26 cellular contexts compared by ENCODE assay signal in genomic region chr3:51704511-51704950, GRCh38. TPM values are rescaled to one million over a fixed set of nuclear protein-coding genes. Genes with fewer than 3 reads are reported as not detected.
DNase-seq lines count a peak whose midpoint lies in the region; ATAC-seq, FAIRE-seq and TF ChIP-seq lines count a peak whose summit lies in the region.
"Had no signal": no experiment of that assay in that cellular context is flagged by ENCODE, and none has a peak within 500 bp of the region (broad histone marks: within the 10 kb centered on the region; RNA-seq: fewer than 3 reads in every experiment).

No MANE protein-coding gene starts in this region.

- no peaks in the 10 kb centered on the region for H3K79me1 ChIP-seq in H1 (ENCODE audit: low read depth, low read length)

- no peak overlapping the region for H4K91ac ChIP-seq in H1 (replicated peaks; ENCODE audit: insufficient read length, low read length)

- no peak overlapping the region for H3K4ac ChIP-seq in H1 (replicated peaks; ENCODE audit: insufficient read length, low read depth, low read length)

- peaks cover 22% of the 10 kb centered on the region for H3K27me3 ChIP-seq in H7 (ENCODE audit: control insufficient read depth, insufficient read depth, low read length)
- peaks cover 13 to 24% (median 23%) of the 10 kb centered on the region in 4 experiments; a peak in 6 of 7 replicates for H3K27me3 ChIP-seq in H1 (replicated peaks in 1 of 4; ENCODE audit: control insufficient read depth in 3 of 4, extremely low read depth in 1 of 4, insufficient read depth in 3 of 4, low read length in 3 of 4)
- H3K27me3 ChIP-seq in osteoblast (ENCODE audit: insufficient read depth, low read length): peaks cover 10% of the 10 kb centered on the region
- H3K27me3 ChIP-seq: adrenal gland, gastrocnemius medialis, ovary, upper lobe of left lung had no signal

- H2BK15ac ChIP-seq in H1 (ENCODE audit: low read length): no peak overlapping the region; the same call in 1 of the 2 replicates

- H3K23me2 ChIP-seq in H1 (ENCODE audit: low read depth, low read length): peaks cover 10% of the 10 kb centered on the region; the same call in 1 of the 2 replicates

- no peak overlapping the region for H4K5ac ChIP-seq in H1 (ENCODE audit: insufficient read length, low read depth, low read length)

- ATAC-seq in HG02852 (IDR thresholded peaks at IDR 0.05; ENCODE audit: unreplicated experiment): no peak
- ATAC-seq: activated T-cell treated with anti-CD3 and anti-CD28 coated beads, Interleukin-2, amount 50 U/mL, for 4 hours; gastrocnemius medialis; naive thymus-derived CD8-positive, alpha-beta T cell had no signal

- H2BK120ac ChIP-seq in H1 (replicated peaks; ENCODE audit: low read depth, low read length): no peak overlapping the region

- H3K4me3 ChIP-seq in H7 (ENCODE audit: insufficient read depth, low read depth, low read length) (no peak overlapping the region), H1 (ENCODE audit: extremely low read depth in 1 of 4, insufficient read depth in 2 of 4, low read depth in 3 of 4, low read length in 4 of 4) (no peak overlapping the region), osteoblast (ENCODE audit: insufficient read depth, low read length) (no peak overlapping the region), lower leg skin (ENCODE audit: low read depth, poor library complexity, severe bottlenecking) (no peak overlapping the region)
- H3K4me3 ChIP-seq: adrenal gland, gastrocnemius medialis, ovary, PC-9, upper lobe of left lung had no signal

- H3K9me3 ChIP-seq in H1 (ENCODE audit: insufficient read depth in 2 of 2, low read depth in 1 of 2, low read length in 1 of 2) (no peaks in the 10 kb centered on the region), osteoblast (ENCODE audit: low read depth, low read length) (no peaks in the 10 kb centered on the region)
- H3K9me3 ChIP-seq: adrenal gland, gastrocnemius medialis, ovary, upper lobe of left lung had no signal

- no peak for TF ChIP-seq EP300 in H1 (IDR thresholded peaks at IDR 0.05; ENCODE audit: borderline replicate concordance in 1 of 2, low read depth in 2 of 2, low read length in 2 of 2)

- no peak overlapping the region for H2AFZ ChIP-seq in H1 (ENCODE audit: low read length)
- no peak overlapping the region for H2AFZ ChIP-seq in osteoblast (ENCODE audit: low read length)
- H2AFZ ChIP-seq: PC-9 had no signal

- TF ChIP-seq CTCF in H1 (IDR thresholded peaks at IDR 0.05; ENCODE audit: control extremely low read depth in 1 of 3, insufficient read depth in 1 of 3, low read depth in 1 of 3, low read length in 3 of 3): no peak
- TF ChIP-seq CTCF in osteoblast (IDR thresholded peaks at IDR 0.05; ENCODE audit: extremely low read depth, low read depth, low read length): no peak
- no peak for TF ChIP-seq CTCF in lower leg skin (IDR thresholded peaks at IDR 0.05)

- H4K8ac ChIP-seq in H1 (ENCODE audit: extremely low read depth, insufficient read depth, low read length): no peak overlapping the region

- H3K27ac ChIP-seq in H1 (ENCODE audit: low read depth, low read length) (no peak overlapping the region), osteoblast (ENCODE audit: low read depth, low read length) (no peak overlapping the region)
- H3K27ac ChIP-seq: adrenal gland, gastrocnemius medialis, HL-60, ovary, PC-9, upper lobe of left lung, VCaP had no signal

- H3K79me2 ChIP-seq in H1 (ENCODE audit: control insufficient read depth in 1 of 2, insufficient read depth in 2 of 2, low read length in 2 of 2): no peaks in the 10 kb centered on the region
- H3K79me2 ChIP-seq in osteoblast (ENCODE audit: insufficient read depth, low read length): no peaks in the 10 kb centered on the region

- H2AK5ac ChIP-seq in H1 (ENCODE audit: low read depth, low read length): no peak overlapping the region

- no peak for TF ChIP-seq POLR2A in H1 (IDR thresholded peaks at IDR 0.05; ENCODE audit: control extremely low read depth in 1 of 2, low read depth in 2 of 2, low read length in 2 of 2)
- TF ChIP-seq POLR2A in lower leg skin (IDR thresholded peaks at IDR 0.05): no peak

- no peak overlapping the region for H2BK20ac ChIP-seq in H1 (ENCODE audit: low read length)

- DNase-seq in 8988T (peak; percentile 24), H7 (peak; percentile 39), H1 (ENCODE audit: low read depth in 1 of 2, low spot score in 2 of 2) (no peak), osteoblast (ENCODE audit: insufficient read length, low spot score, missing footprints) (peak; percentile 58), C1 segment of cervical spinal cord (lab: John Stamatoyannopoulos, UW) (no peak), lower leg skin (ENCODE audit: low spot score in 2 of 2) (no peak)
- DNase-seq: activated CD4-positive, alpha-beta T cell treated with anti-CD3 and anti-CD28 coated beads, Interleukin-2, amount 10 ng/mL, durations not matched to agents 24 days and 14 days; activated T-cell treated with anti-CD3 and anti-CD28 coated beads, Interleukin-2, amount 50 U/mL, for 4 hours; HFFc6; NCI-H146; NCI-H510A treated with DMSO at 0.1 percent for 48 hours; NK-92 treated with Interleukin-12 subunit alpha and Interleukin-12 subunit beta, amount 100 ng/mL, for 24 hours; PC-9; SHP77 treated with DMSO at 0.1 percent for 48 hours; stimulated activated CD4-positive, alpha-beta T cell treated with anti-CD3 and anti-CD28 coated beads, Interleukin-2, amount 100 ng/mL, for 48 hours; T-helper 9 cell; upper lobe of left lung had no signal

- H3K36me3 ChIP-seq in H7 (replicated peaks; ENCODE audit: control insufficient read depth, insufficient read depth, low read length) (peaks cover 1% of the 10 kb centered on the region), H1 (ENCODE audit: control insufficient read depth in 2 of 4, insufficient read depth in 4 of 4, low read length in 3 of 4) (no peaks in the 10 kb centered on the region), osteoblast (ENCODE audit: insufficient read depth, low read length) (peaks cover 4% of the 10 kb centered on the region)
- H3K36me3 ChIP-seq: ovary had no signal

- FAIRE-seq in H1 (lab: Jason Lieb, UNC): no peak
- FAIRE-seq: endometrium had no signal

- no peak for TF ChIP-seq RAD21 in H1 (IDR thresholded peaks at IDR 0.05 in 1 of 2, conservative IDR thresholded peaks at IDR 0.05 in 1 of 2; ENCODE audit: low read depth in 2 of 2, low read length in 2 of 2)

- intact Hi-C loops in lower leg skin (cut with DNase I; ENCODE audit: low total_unique reads): no loop called here

- H3K9ac ChIP-seq in H1 (replicated peaks in 1 of 4; ENCODE audit: extremely low read depth in 1 of 4, low read depth in 3 of 4, low read length in 3 of 4): no peak overlapping the region

- no peak overlapping the region for H2BK12ac ChIP-seq in H1 (ENCODE audit: low read depth, low read length)

- H4K20me1 ChIP-seq in H1 (replicated peaks in 1 of 2; ENCODE audit: control insufficient read depth in 1 of 2, insufficient read depth in 2 of 2, low read length in 2 of 2) (peaks cover 2 to 25% of the 10 kb centered on the region in 2 experiments), osteoblast (ENCODE audit: insufficient read depth, low read length) (peaks cover 31% of the 10 kb centered on the region)

- H3K18ac ChIP-seq in H1 (ENCODE audit: extremely low read depth, low read length): 0 out of 2 replicates have a peak overlapping the region, but pooled peaks have one; percentile 13

- H3K4me2 ChIP-seq in H1 (ENCODE audit: insufficient read depth in 1 of 2, low read depth in 2 of 2, low read length in 2 of 2) (0 out of 4 replicates have a peak overlapping the region, but pooled peaks of 1 of the 2 experiments have one; percentile 65), osteoblast (ENCODE audit: insufficient read depth, low read length) (no peak overlapping the region)
- H3K4me2 ChIP-seq: PC-9 had no signal

- H2BK5ac ChIP-seq in H1 (ENCODE audit: low read depth, low read length): no peak overlapping the region

- no peak overlapping the region for H3K56ac ChIP-seq in H1 (replicated peaks; ENCODE audit: insufficient read length, low read depth, low read length)

- H3K4me1 ChIP-seq in H1 (replicated peaks in 1 of 4; ENCODE audit: control insufficient read depth in 3 of 4, insufficient read depth in 4 of 4, low read length in 3 of 4) (peaks cover 0 to 31% (median 22%) of the 10 kb centered on the region in 4 experiments; a peak in 6 of 7 replicates), osteoblast (ENCODE audit: insufficient read depth, low read length) (no peaks in the 10 kb centered on the region)
- H3K4me1 ChIP-seq: gastrocnemius medialis had no signal

- CTCF ChIA-PET in H1 (lab: Charles Lee; ENCODE audit: partially characterized antibody): interaction anchor here (0.8 to 7.0 kb wide), 11 partner anchors 10 to 203 kb away, joined by 3 to 61 read pairs (median 7); partner anchors contain the start of gene TEX264

- no peak overlapping the region for H3K14ac ChIP-seq in H1 (ENCODE audit: insufficient read length)

- WGBS in H1 (ENCODE audit: extremely low coverage in 1 of 2, insufficient coverage in 1 of 2, insufficient read length in 1 of 2, insufficient replicate concordance in 2 of 2, low coverage in 1 of 2, low lambda C conversion rate in 2 of 2, missing lambda C conversion rate in 1 of 2), 2 experiments: 70% methylated on average over 4 of the region's 4 CpGs; no CpG with 5 or more reads in 1 of the 2 experiments
- 65 to 72% methylated on average over 4 of the region's 4 CpGs for WGBS in lower leg skin, 2 donors

- POLR2A ChIA-PET in H1 (lab: Charles Lee; ENCODE audit: partially characterized antibody): interaction anchor here (0.6 to 1.8 kb wide), 3 partner anchors 9 to 1467 kb away, joined by 4 read pairs; no protein-coding TSS in a partner anchor

- no peak overlapping the region for H3K23ac ChIP-seq in H1 (ENCODE audit: insufficient read length)

RNA-seq across cellular contexts. Expression of gene GRM2, which starts 2.3 kb away (rescaled TPM):
- 2.4 and 3.8 TPM in 2 replicates for total RNA-seq in H7 (2014; rRNA removed; shearing (Covaris generic))
- total RNA-seq in H1 (2021; fragmentation: NEBNext Ultra II Directional; extraction: Animal tissue kit (Norgen Biotek cat#: 25700)): 3.9 and 4.3 TPM in 2 replicates
- 10.5 and 11.7 TPM in 2 replicates for polyA plus RNA-seq in H1 (2011; rRNA removed)
- polyA plus RNA-seq in H1 (2011; cell fraction: cytosol; rRNA removed): 7.6 TPM
- polyA plus RNA-seq in H1 (2011; cell fraction: nucleus; rRNA removed): 9.2 TPM
- polyA plus RNA-seq in H1 (2012, experiment 1 of 2): 2.9 to 4.9 TPM (median 4.2 TPM) in 4 replicates
- 4.5 TPM for polyA plus RNA-seq in H1 (2012, experiment 2 of 2)
- polyA plus RNA-seq in H1 (2013, experiment 1 of 2): 3.9 TPM
- polyA plus RNA-seq in H1 (2013, experiment 2 of 2): 3.6 TPM
- polyA minus RNA-seq in H1 (2011; rRNA and poly(A)+ RNA removed): 4.1 and 4.6 TPM in 2 replicates
- 2.7 TPM for polyA minus RNA-seq in H1 (2011; cell fraction: cytosol; rRNA and poly(A)+ RNA removed)
- 2.4 TPM for polyA minus RNA-seq in H1 (2011; cell fraction: nucleus; rRNA and poly(A)+ RNA removed)
- total RNA-seq in osteoblast (under 0.01 TPM in 1 of 2 replicates, not detected in the other), lower leg skin (1 to 10 TPM in 2 of 4 donors, under 1 TPM in 2; 0.13 to 2.2 (median 0.91) TPM)
- polyA plus RNA-seq: CD14-positive monocyte had no signal

RNA-seq across cellular contexts. Expression of gene TEX264, which starts 33.5 kb away (rescaled TPM):
- total RNA-seq in H7 (2014; rRNA removed; shearing (Covaris generic)): 17.6 and 18.9 TPM in 2 replicates
- total RNA-seq in H1 (2021; fragmentation: NEBNext Ultra II Directional; extraction: Animal tissue kit (Norgen Biotek cat#: 25700)): 11.2 and 11.9 TPM in 2 replicates
- 35.6 and 42.0 TPM in 2 replicates for polyA plus RNA-seq in H1 (2011; rRNA removed)
- 22.6 TPM for polyA plus RNA-seq in H1 (2011; cell fraction: cytosol; rRNA removed)
- polyA plus RNA-seq in H1 (2011; cell fraction: nucleus; rRNA removed): 25.0 TPM
- polyA plus RNA-seq in H1 (2012, experiment 1 of 2): 9.7 to 13.9 TPM (median 12.3 TPM) in 4 replicates
- polyA plus RNA-seq in H1 (2012, experiment 2 of 2): 13.6 TPM
- polyA plus RNA-seq in H1 (2013, experiment 1 of 2): 12.9 TPM
- polyA plus RNA-seq in H1 (2013, experiment 2 of 2): 15.5 TPM
- polyA minus RNA-seq in H1 (2011; rRNA and poly(A)+ RNA removed): 12.1 and 25.5 TPM in 2 replicates
- 6.2 TPM for polyA minus RNA-seq in H1 (2011; cell fraction: cytosol; rRNA and poly(A)+ RNA removed)
- polyA minus RNA-seq in H1 (2011; cell fraction: nucleus; rRNA and poly(A)+ RNA removed): 4.4 TPM
- total RNA-seq in osteoblast (55.4 and 56.1 TPM in 2 replicates), lower leg skin (100 to 1,000 TPM; 103 to 232 (median 134) TPM)

Comparison
In these comparisons a context has a peak if more than half of its experiments do, and no peak if none do; other contexts are left out.
1. DNase-seq: peak in 8988T (single experiment), H7 (single experiment) and osteoblast (single experiment); none in H1 (0 of 2), C1 segment of cervical spinal cord (0 of 14) and lower leg skin (0 of 2).